In the genomic region with DNA sequence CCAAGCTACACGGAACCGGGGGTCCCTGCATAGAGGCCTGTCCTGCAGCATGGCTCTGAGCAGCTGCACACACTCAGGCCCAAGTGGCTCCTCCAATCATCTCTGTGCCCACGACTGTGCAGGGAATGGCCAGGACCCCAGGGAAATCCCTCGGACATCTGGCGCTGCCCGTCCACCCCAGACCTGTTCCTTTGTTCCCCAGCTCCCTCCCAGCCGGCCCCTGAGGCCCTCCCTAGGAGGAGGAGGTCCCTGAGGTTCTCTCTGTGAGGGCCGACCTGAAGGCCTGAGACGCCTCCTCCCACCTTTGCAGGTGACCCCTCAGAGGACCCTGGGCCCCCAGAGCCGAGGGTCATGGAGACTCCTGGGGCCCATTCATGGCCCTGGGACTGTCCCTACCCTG, we compare ENCODE assay signal across 18 cellular contexts. TPM values are rescaled to one million over a fixed set of nuclear protein-coding genes. Genes with fewer than 3 reads are reported as not detected.
"Had no signal": no experiment of that assay in that cellular context is flagged by ENCODE, and none has a peak within 500 bp of the region (broad histone marks: within the 10 kb centered on the region; RNA-seq: fewer than 3 reads in every experiment).

No MANE protein-coding gene starts in this region.

- H3K4me3 ChIP-seq: breast epithelium, heart right ventricle, neural progenitor cell, skin epidermis, vagina had no signal

- DNase-seq: activated CD4-positive, alpha-beta T cell treated with anti-CD3 and anti-CD28 coated beads, Interleukin-2, amount 50 U/mL, for 4 hours; activated gamma-delta T cell treated with Interleukin-2 at 50 U/mL for 16 hours; activated naive CD8-positive, alpha-beta T cell treated with anti-CD3 and anti-CD28 coated beads, Interleukin-2, amount 10 ng/mL, durations not matched to agents 7 days and 5 days; activated T-cell treated with anti-CD3 and anti-CD28 coated beads, Interleukin-2, amount 50 U/mL, for 48 hours; anterior cingulate cortex; heart right ventricle; left ventricle myocardium superior; mesendoderm had no signal

- H3K4me1 ChIP-seq: breast epithelium, neural progenitor cell, parathyroid adenoma had no signal

- H3K9me3 ChIP-seq: breast epithelium, heart right ventricle, vagina had no signal

- ATAC-seq: activated CD4-positive, CD25-positive, alpha-beta regulatory T cell treated with anti-CD3 and anti-CD28 coated beads, Interleukin-2, amount 50 U/mL, for 24 hours; left ventricle myocardium superior had no signal

- H3K27ac ChIP-seq: breast epithelium, heart right ventricle, neural progenitor cell, parathyroid adenoma, vagina had no signal

- H3K36me3 ChIP-seq: breast epithelium, heart right ventricle, neural progenitor cell, vagina had no signal

- H3K27me3 ChIP-seq: neural progenitor cell, vagina had no signal

RNA-seq across cellular contexts. Expression of a gene that starts 1.1 kb away (rescaled TPM):
- total RNA-seq: kidney epithelial cell had no signal

RNA-seq across cellular contexts. Expression of a gene that starts 5.7 kb away (rescaled TPM):
- total RNA-seq: activated naive CD8-positive, alpha-beta T cell treated with anti-CD3 and anti-CD28 coated beads, Interleukin-2, amount 10 ng/mL, durations not matched to agents 7 days and 5 days; T-helper 2 cell treated with Interferon-gamma antibody and Interleukin-4, amounts not matched to agents 100 ng/mL and 5 ng/mL, for 36 hours had no signal

RNA-seq across cellular contexts. Expression of a gene that starts 26.0 kb away (rescaled TPM):
- total RNA-seq: activated naive CD8-positive, alpha-beta T cell treated with anti-CD3 and anti-CD28 coated beads, Interleukin-2, amount 10 ng/mL, durations not matched to agents 7 days and 5 days; breast epithelium; fibroblast of lung; frontal cortex; heart right ventricle; kidney epithelial cell; left ventricle myocardium superior; T-helper 2 cell treated with Interferon-gamma antibody and Interleukin-4, amounts not matched to agents 100 ng/mL and 5 ng/mL, for 36 hours; vagina had no signal
